1 cellular context compared by ENCODE assay signal in the genomic region with DNA sequence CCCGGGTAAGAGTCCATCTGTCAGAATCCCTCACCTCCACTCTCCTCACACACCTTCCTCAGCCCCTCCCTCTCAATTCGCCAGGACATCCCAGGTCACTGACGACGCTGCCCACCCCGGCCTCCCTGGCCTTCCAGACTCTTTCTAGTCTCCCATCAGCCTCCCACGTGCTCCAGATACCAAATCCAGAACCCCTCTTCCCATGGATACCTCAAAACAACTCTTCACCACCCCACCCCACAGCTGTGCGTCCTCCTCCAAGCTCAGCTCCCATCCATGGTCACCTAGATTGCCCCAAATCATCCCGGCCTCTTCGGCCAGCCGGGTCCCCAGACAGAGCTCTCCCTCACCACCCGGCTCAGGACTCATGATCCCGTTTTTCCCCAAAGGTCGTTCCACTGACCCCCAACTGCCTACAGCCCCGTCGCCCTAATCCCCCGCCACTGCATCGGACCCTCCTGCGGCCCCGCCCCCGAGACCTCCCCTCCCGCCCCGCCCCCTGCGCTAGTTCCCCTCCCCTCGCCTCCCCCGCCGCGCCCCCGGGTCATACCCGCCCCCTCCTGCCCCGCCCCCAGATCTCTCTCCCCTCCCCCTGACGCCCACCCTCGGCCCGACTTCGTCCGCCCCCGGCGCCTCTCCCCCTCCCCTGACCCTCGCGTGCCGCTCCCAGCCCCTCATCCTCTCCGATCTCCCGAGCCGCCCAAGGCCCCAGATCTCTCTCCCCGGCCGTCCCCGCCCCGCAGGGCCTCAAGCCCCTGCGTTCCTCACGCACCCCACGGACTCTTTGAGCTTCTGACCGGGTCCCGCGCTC.
TF ChIP-seq lines count a peak whose summit lies in the region.

No MANE protein-coding gene starts in this region.

TF ChIP-seq in HepG2, 621 proteins besides CTCF, POLR2A, EP300 and RAD21 (continued from another document):
- TF ChIP-seq KDM5A (IDR thresholded peaks at IDR 0.05; ENCODE audit: borderline replicate concordance, low read length) (peak; percentile 71; the same call in 1 of the 2 replicates), ZNF256 (CRISPR knock-in tag; conservative IDR thresholded peaks at IDR 0.05) (no peak), TMF1 (CRISPR knock-in tag; IDR thresholded peaks at IDR 0.05; ENCODE audit: low read depth) (no peak), TSC22D2 (CRISPR knock-in tag; IDR thresholded peaks at IDR 0.05; ENCODE audit: borderline replicate concordance) (no peak)
- TF ChIP-seq, protein P1, sequence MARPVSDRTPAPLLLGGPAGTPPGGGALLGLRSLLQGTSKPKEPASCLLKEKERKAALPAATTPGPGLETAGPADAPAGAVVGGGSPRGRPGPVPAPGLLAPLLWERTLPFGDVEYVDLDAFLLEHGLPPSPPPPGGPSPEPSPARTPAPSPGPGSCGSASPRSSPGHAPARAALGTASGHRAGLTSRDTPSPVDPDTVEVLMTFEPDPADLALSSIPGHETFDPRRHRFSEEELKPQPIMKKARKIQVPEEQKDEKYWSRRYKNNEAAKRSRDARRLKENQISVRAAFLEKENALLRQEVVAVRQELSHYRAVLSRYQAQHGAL (CRISPR knock-in tag; IDR thresholded peaks at IDR 0.05; ENCODE audit: not compliant biosample characterization), result no peak
- TF ChIP-seq, protein P2, sequence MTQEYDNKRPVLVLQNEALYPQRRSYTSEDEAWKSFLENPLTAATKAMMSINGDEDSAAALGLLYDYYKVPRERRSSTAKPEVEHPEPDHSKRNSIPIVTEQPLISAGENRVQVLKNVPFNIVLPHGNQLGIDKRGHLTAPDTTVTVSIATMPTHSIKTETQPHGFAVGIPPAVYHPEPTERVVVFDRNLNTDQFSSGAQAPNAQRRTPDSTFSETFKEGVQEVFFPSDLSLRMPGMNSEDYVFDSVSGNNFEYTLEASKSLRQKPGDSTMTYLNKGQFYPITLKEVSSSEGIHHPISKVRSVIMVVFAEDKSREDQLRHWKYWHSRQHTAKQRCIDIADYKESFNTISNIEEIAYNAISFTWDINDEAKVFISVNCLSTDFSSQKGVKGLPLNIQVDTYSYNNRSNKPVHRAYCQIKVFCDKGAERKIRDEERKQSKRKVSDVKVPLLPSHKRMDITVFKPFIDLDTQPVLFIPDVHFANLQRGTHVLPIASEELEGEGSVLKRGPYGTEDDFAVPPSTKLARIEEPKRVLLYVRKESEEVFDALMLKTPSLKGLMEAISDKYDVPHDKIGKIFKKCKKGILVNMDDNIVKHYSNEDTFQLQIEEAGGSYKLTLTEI (CRISPR knock-in tag; conservative IDR thresholded peaks at IDR 0.05), result no peak
- TF ChIP-seq, protein P3, sequence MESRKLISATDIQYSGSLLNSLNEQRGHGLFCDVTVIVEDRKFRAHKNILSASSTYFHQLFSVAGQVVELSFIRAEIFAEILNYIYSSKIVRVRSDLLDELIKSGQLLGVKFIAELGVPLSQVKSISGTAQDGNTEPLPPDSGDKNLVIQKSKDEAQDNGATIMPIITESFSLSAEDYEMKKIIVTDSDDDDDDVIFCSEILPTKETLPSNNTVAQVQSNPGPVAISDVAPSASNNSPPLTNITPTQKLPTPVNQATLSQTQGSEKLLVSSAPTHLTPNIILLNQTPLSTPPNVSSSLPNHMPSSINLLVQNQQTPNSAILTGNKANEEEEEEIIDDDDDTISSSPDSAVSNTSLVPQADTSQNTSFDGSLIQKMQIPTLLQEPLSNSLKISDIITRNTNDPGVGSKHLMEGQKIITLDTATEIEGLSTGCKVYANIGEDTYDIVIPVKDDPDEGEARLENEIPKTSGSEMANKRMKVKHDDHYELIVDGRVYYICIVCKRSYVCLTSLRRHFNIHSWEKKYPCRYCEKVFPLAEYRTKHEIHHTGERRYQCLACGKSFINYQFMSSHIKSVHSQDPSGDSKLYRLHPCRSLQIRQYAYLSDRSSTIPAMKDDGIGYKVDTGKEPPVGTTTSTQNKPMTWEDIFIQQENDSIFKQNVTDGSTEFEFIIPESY (CRISPR knock-in tag; IDR thresholded peaks at IDR 0.05), result no peak
